Comparison of ENCODE assay signal across 1 cellular context in the genomic region with DNA sequence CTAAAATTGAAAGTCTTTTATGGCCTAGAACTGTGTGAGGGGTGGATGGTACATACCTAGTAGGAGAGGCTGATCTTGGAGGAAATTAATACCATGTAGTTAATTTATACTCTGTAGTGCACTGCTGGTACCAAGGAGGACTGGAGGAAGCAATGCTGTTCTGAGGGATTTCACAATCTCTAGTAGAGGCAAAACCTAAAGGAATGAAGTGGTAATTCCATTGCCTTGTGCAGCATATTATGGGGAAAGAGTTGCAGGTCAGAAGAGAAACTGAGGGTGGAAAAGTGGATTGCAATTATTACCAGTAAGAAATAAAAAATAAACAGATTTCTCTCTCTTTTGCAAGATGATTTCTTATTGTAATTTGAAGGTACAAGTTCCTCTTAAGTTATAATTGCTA.
TF ChIP-seq lines count a peak whose summit lies in the region.

No MANE protein-coding gene starts in this region.

TF ChIP-seq in SK-N-SH treated with all-trans-retinoic acid at 6 μM for 48 hours, 23 proteins besides CTCF, POLR2A, EP300 and RAD21 (continued from another document):
- TF ChIP-seq, protein P1, sequence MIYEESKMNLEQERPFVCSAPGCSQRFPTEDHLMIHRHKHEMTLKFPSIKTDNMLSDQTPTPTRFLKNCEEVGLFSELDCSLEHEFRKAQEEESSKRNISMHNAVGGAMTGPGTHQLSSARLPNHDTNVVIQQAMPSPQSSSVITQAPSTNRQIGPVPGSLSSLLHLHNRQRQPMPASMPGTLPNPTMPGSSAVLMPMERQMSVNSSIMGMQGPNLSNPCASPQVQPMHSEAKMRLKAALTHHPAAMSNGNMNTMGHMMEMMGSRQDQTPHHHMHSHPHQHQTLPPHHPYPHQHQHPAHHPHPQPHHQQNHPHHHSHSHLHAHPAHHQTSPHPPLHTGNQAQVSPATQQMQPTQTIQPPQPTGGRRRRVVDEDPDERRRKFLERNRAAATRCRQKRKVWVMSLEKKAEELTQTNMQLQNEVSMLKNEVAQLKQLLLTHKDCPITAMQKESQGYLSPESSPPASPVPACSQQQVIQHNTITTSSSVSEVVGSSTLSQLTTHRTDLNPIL (CRISPR knock-in tag; IDR thresholded peaks at IDR 0.05; ENCODE audit: low read depth): no peak
- TF ChIP-seq SNAI2 (CRISPR knock-in tag; IDR thresholded peaks at IDR 0.05) (no peak), ZNF8 (CRISPR knock-in tag; IDR thresholded peaks at IDR 0.05) (no peak), PPARA (CRISPR knock-in tag; IDR thresholded peaks at IDR 0.05; ENCODE audit: borderline replicate concordance) (no peak), ESRRG (CRISPR knock-in tag; IDR thresholded peaks at IDR 0.05) (no peak), RARB (CRISPR knock-in tag; IDR thresholded peaks at IDR 0.05) (no peak), ISL1 (CRISPR knock-in tag; IDR thresholded peaks at IDR 0.05) (no peak), OSR1 (CRISPR knock-in tag; IDR thresholded peaks at IDR 0.05) (no peak), CSDC2 (CRISPR knock-in tag; IDR thresholded peaks at IDR 0.05) (no peak), ZFP3 (CRISPR knock-in tag; IDR thresholded peaks at IDR 0.05) (no peak)
- TF ChIP-seq, protein P2, sequence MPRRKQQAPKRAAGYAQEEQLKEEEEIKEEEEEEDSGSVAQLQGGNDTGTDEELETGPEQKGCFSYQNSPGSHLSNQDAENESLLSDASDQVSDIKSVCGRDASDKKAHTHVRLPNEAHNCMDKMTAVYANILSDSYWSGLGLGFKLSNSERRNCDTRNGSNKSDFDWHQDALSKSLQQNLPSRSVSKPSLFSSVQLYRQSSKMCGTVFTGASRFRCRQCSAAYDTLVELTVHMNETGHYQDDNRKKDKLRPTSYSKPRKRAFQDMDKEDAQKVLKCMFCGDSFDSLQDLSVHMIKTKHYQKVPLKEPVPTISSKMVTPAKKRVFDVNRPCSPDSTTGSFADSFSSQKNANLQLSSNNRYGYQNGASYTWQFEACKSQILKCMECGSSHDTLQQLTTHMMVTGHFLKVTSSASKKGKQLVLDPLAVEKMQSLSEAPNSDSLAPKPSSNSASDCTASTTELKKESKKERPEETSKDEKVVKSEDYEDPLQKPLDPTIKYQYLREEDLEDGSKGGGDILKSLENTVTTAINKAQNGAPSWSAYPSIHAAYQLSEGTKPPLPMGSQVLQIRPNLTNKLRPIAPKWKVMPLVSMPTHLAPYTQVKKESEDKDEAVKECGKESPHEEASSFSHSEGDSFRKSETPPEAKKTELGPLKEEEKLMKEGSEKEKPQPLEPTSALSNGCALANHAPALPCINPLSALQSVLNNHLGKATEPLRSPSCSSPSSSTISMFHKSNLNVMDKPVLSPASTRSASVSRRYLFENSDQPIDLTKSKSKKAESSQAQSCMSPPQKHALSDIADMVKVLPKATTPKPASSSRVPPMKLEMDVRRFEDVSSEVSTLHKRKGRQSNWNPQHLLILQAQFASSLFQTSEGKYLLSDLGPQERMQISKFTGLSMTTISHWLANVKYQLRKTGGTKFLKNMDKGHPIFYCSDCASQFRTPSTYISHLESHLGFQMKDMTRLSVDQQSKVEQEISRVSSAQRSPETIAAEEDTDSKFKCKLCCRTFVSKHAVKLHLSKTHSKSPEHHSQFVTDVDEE (CRISPR knock-in tag; IDR thresholded peaks at IDR 0.05): no peak
